9 cellular contexts compared by ENCODE assay signal in the genomic region with DNA sequence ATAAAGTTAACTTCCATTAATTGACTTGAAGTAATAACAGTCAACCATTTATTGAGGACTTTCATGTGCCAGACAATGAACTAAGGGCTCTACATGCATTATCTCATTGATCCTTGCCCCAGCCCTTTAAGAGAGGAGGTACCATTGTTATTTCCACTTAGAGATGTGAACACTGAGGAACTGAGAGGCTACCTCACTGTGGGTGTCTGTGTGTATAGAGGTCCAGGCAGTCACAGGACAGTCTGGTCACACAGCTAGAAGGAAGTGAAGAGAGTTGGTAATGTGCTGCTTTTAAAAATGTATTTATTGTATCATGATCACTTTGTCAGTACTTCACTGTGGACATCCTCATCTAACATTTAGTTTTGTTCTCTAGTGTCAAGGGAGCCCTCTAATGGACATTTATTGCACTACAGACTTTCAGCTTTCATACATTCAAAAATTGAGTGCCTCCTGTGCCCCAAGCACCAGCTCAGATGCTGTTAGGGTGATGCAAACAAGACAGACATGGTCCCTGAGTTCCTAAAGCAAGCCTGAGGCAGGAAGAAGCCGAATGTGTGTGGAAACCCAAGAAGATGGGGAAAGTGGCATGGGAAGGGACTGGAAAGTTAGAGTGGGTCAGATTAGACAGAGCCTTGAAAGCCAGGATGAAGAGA.
A peak's percentile ranks its signal among the peaks of the same experiment; 100 is the strongest.
DNase-seq lines count a peak whose midpoint lies in the region; ATAC-seq and TF ChIP-seq lines count a peak whose summit lies in the region.
"Had no signal": no experiment of that assay in that cellular context is flagged by ENCODE, and none has a peak within 500 bp of the region (broad histone marks: within the 10 kb centered on the region; RNA-seq: fewer than 3 reads in every experiment).

No MANE protein-coding gene starts in this region.

- H3K9me3 ChIP-seq in psoas muscle = no peaks in the 10 kb centered on the region

- no peak overlapping the region for H3K4me3 ChIP-seq in AG09309 (ENCODE audit: control insufficient read depth, low read depth, low read length)
- no peak overlapping the region for H3K4me3 ChIP-seq in psoas muscle

- H3K4me1 ChIP-seq in psoas muscle = peaks cover 28% of the 10 kb centered on the region

- intact Hi-C loops in psoas muscle (cut with DNase I) = loop anchor here (2.0 to 10.0 kb wide), 5 partner anchors 125 to 685 kb away; partner anchors contain the start of gene SLC16A10 (in 1 of the 2)

- peak; percentile 32 for DNase-seq in AG09309 (ENCODE audit: low read depth)
- DNase-seq in NCI-H524 (lab: John Stamatoyannopoulos, UW) = peak; percentile 33 to 60
- peak; percentile 45 for DNase-seq in activated T-cell treated with anti-CD3 and anti-CD28 coated beads, Interleukin-2, amount 50 U/mL, for 48 hours
- DNase-seq in glomerular endothelial cell (ENCODE audit: extremely low read depth, low read depth, low spot score) = peak; percentile 25
- no peak for DNase-seq in psoas muscle
- DNase-seq: left cardiac atrium had no signal

- TF ChIP-seq CTCF in AG09309 (IDR thresholded peaks at IDR 0.05; ENCODE audit: control insufficient read depth, insufficient read depth, low read depth, low read length, missing control alignments) (peak; percentile 67), GM12872 (IDR thresholded peaks at IDR 0.05; ENCODE audit: insufficient read depth, low read depth, low read length) (peak; percentile 76), psoas muscle (IDR thresholded peaks at IDR 0.05) (peak; percentile 72)

- 41 to 55% (median 43%) methylated on average over 1 of the region's 1 CpG for WGBS in psoas muscle, 3 donors

- peak overlapping the region; percentile 70 for H3K27ac ChIP-seq in psoas muscle

- no peaks in the 10 kb centered on the region for H3K27me3 ChIP-seq in psoas muscle (ENCODE audit: insufficient read depth in 3 of 3, low read length in 2 of 3)

- peaks cover 0 to 25% of the 10 kb centered on the region in 2 donors for H3K36me3 ChIP-seq in psoas muscle (ENCODE audit: insufficient read depth in 1 of 2, low read depth in 1 of 2)

- ATAC-seq in HG03378 (IDR thresholded peaks at IDR 0.05; ENCODE audit: unreplicated experiment) = peak; percentile 66
- peak; percentile 56 to 78 (median 70) for ATAC-seq in psoas muscle
- no peak for ATAC-seq in HG03565 (IDR thresholded peaks at IDR 0.05; ENCODE audit: unreplicated experiment)

Comparison
In these comparisons a context has a peak if more than half of its experiments do, and no peak if none do; other contexts are left out.
1. DNase-seq: peak in AG09309 (single experiment), NCI-H524 (2 of 2), activated T-cell treated with anti-CD3 and anti-CD28 coated beads, Interleukin-2, amount 50 U/mL, for 48 hours (2 of 2) and glomerular endothelial cell (single experiment); none in psoas muscle (0 of 2).
2. Peak in every context shown above with its lines, with median percentiles within 50 percentile points of each other: CTCF ChIP-seq.